In genomic region chr17:63697341-63698286, GRCh38 we compare ENCODE assay signal across 8 cellular contexts. TPM values are rescaled to one million over a fixed set of nuclear protein-coding genes. Genes with fewer than 3 reads are reported as not detected.
A peak's percentile ranks its signal among the peaks of the same experiment; 100 is the strongest.
DNase-seq lines count a peak whose midpoint lies in the region; ATAC-seq, FAIRE-seq and TF ChIP-seq lines count a peak whose summit lies in the region.

No MANE protein-coding gene starts in this region.

- H3K27ac ChIP-seq in esophagus (ENCODE audit: low read depth in 2 of 2, low read length in 1 of 2): peak overlapping the region; percentile 17 to 35

- H3K27me3 Mint-ChIP-seq in HFFc6 (ENCODE audit: insufficient read depth) (peaks cover 5% of the 10 kb centered on the region), osteocyte (ENCODE audit: unreplicated experiment) (no peaks in the 10 kb centered on the region)

- H3K27me3 ChIP-seq in NT2/D1 (ENCODE audit: insufficient read depth, insufficient read length) (no peaks in the 10 kb centered on the region), esophagus (ENCODE audit: control insufficient read depth in 1 of 2, insufficient read depth in 2 of 2, low read length in 2 of 2) (no peaks in the 10 kb centered on the region)

- TF ChIP-seq CTCF in HFFc6 (IDR thresholded peaks at IDR 0.05) (peak; percentile 74), osteocyte (IDR thresholded peaks at IDR 0.05) (peak; percentile 52)

- H3K9me3 ChIP-seq in NT2/D1 (ENCODE audit: insufficient read depth, low read length) (no peaks in the 10 kb centered on the region), esophagus (ENCODE audit: control insufficient read depth in 2 of 2, insufficient read depth in 1 of 2, low read depth in 1 of 2, low read length in 1 of 2) (no peaks in the 10 kb centered on the region)

- no peak overlapping the region for H3K4me3 Mint-ChIP-seq in HFFc6
- H3K4me3 Mint-ChIP-seq in osteocyte (ENCODE audit: unreplicated experiment): peak overlapping the region; percentile 45

- peaks cover 38% of the 10 kb centered on the region for H3K4me1 ChIP-seq in NT2/D1 (ENCODE audit: insufficient read depth, insufficient read length)
- H3K4me1 ChIP-seq in esophagus (ENCODE audit: control insufficient read depth in 2 of 2, insufficient read depth in 2 of 2, low read length in 1 of 2): peaks cover 6 to 8% of the 10 kb centered on the region in 2 donors

- peak; percentile 49 for TF ChIP-seq POLR2A in GM12891 (IDR thresholded peaks at IDR 0.05; ENCODE audit: low read depth, low read length)

- peak; percentile 99 for FAIRE-seq in GM12891 (lab: Jason Lieb, UNC)

- 53 to 55% methylated on average over 22 of the region's 22 CpGs for WGBS in esophagus, 2 donors

- DNase-seq in GM12891 (ENCODE audit: insufficient read length, low spot score): no peak
- no peak for DNase-seq in HFFc6
- DNase-seq in NT2/D1 (ENCODE audit: low read depth, low spot score): no peak
- peak; percentile 70 for DNase-seq in activated CD8-positive, alpha-beta memory T cell treated with anti-CD3 and anti-CD28 coated beads, Interleukin-2, amount 50 U/mL, for 1 hour (ENCODE audit: extremely low read depth)
- DNase-seq in osteocyte (ENCODE audit: extremely low spot score, unreplicated experiment): no peak

- H3K4me3 ChIP-seq in NT2/D1 (ENCODE audit: insufficient read length, low read depth): peak overlapping the region; percentile 64
- peak overlapping the region in 1 of 2 donors; percentile 58 for H3K4me3 ChIP-seq in esophagus (ENCODE audit: low read depth in 1 of 2, low read length in 2 of 2)

- H3K27ac Mint-ChIP-seq in HFFc6 (no peak overlapping the region), osteocyte (ENCODE audit: unreplicated experiment) (peak overlapping the region; percentile 47)

- H3K36me3 ChIP-seq in NT2/D1 (ENCODE audit: insufficient read depth, insufficient read length, low read length) (peaks cover 61% of the 10 kb centered on the region), esophagus (ENCODE audit: control insufficient read depth in 2 of 2, insufficient read depth in 2 of 2, low read length in 1 of 2) (peaks cover 0 to 12% of the 10 kb centered on the region in 2 donors)

- H3K36me3 Mint-ChIP-seq in HFFc6 (ENCODE audit: low read depth): peaks cover 3% of the 10 kb centered on the region; the same call in 1 of the 2 replicates
- H3K36me3 Mint-ChIP-seq in osteocyte (ENCODE audit: unreplicated experiment): peaks cover 3% of the 10 kb centered on the region

- H3K9ac ChIP-seq in NT2/D1 (ENCODE audit: insufficient read length, low read depth): peak overlapping the region; percentile 84

- ATAC-seq in HG02938 (IDR thresholded peaks at IDR 0.05; ENCODE audit: unreplicated experiment) (no peak), GM21360 (IDR thresholded peaks at IDR 0.05; ENCODE audit: unreplicated experiment) (no peak)

- no peaks in the 10 kb centered on the region for H3K9me3 Mint-ChIP-seq in HFFc6
- H3K9me3 Mint-ChIP-seq in osteocyte (ENCODE audit: unreplicated experiment): no peaks in the 10 kb centered on the region

- H3K4me1 Mint-ChIP-seq in HFFc6 (ENCODE audit: low read depth): no peaks in the 10 kb centered on the region
- H3K4me1 Mint-ChIP-seq in osteocyte (ENCODE audit: unreplicated experiment): peaks cover 28% of the 10 kb centered on the region

TF ChIP-seq in GM12891, 5 proteins besides CTCF, POLR2A, EP300 and RAD21:
- TF ChIP-seq SPI1 (IDR thresholded peaks at IDR 0.05; ENCODE audit: low read depth, low read length): peak; percentile 83
- TF ChIP-seq POU2F2 (IDR thresholded peaks at IDR 0.05; ENCODE audit: low read depth, low read length): peak; percentile 60
- TF ChIP-seq TAF1 (IDR thresholded peaks at IDR 0.05; ENCODE audit: low read depth, low read length): no peak
- TF ChIP-seq POLR2AphosphoS5 (IDR thresholded peaks at IDR 0.05; ENCODE audit: low read depth, low read length): peak; percentile 84; the same call in 1 of the 2 replicates
- no peak for TF ChIP-seq PAX5 (IDR thresholded peaks at IDR 0.05; ENCODE audit: insufficient read depth, low read length, severe bottlenecking)
TF ChIP-seq in GM12891: peak in this region for 3.

RNA-seq across cellular contexts. Expression of gene LIMD2, which starts 2.3 kb away (rescaled TPM):
- 184 TPM for polyA plus RNA-seq in GM12891 (2012; ENCODE audit: low read depth, missing spikeins)
- total RNA-seq in HFFc6 (2021; fragmentation: NEBNext Ultra II Directional; extraction: Animal tissue kit (Norgen Biotek cat#: 25700)): 1 to 10 TPM; 1.7 to 5.8 (median 4.1) TPM
- polyA plus RNA-seq in esophagus: 1 to 10 TPM; 4.6 to 6.3 TPM
- 52.6 and 54.3 TPM in 2 replicates for total RNA-seq in osteocyte

RNA-seq across cellular contexts. Expression of gene STRADA, which starts 44.0 kb away (rescaled TPM):
- 39.0 TPM for polyA plus RNA-seq in GM12891 (2012; ENCODE audit: low read depth, missing spikeins)
- 10 to 100 TPM; 18.2 to 24.1 (median 21.6) TPM for total RNA-seq in HFFc6 (2021; fragmentation: NEBNext Ultra II Directional; extraction: Animal tissue kit (Norgen Biotek cat#: 25700))
- 10 to 100 TPM; 15.5 to 17.2 TPM for polyA plus RNA-seq in esophagus
- 42.9 and 50.6 TPM in 2 replicates for total RNA-seq in osteocyte
